10 cellular contexts compared by ENCODE assay signal in the genomic region with DNA sequence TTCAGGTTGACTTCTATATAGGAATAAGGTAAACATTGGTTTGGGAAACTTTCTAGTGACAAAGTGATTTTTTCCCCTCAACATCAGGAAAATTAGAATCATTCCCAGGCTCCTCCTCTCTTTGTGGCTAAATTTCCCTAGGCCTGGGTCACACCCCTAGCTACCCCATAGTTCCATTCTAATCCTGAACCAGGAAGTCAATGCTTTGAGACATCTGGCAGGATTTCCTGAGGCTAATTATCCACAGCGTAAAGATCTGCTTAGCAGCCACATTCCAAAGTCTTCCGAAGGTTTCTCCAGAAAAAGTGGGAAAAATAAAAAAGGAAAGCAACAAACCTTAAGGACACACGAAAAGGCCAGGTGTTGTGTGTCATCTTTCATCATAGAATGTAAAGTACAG.
DNase-seq lines count a peak whose midpoint lies in the region; ATAC-seq and TF ChIP-seq lines count a peak whose summit lies in the region.
"Had no signal": no experiment of that assay in that cellular context is flagged by ENCODE, and none has a peak within 500 bp of the region (broad histone marks: within the 10 kb centered on the region; RNA-seq: fewer than 3 reads in every experiment).

No MANE protein-coding gene starts in this region.

- no peak for ATAC-seq in HG03135 (IDR thresholded peaks at IDR 0.05; ENCODE audit: unreplicated experiment)

- peaks cover 6% of the 10 kb centered on the region for H3K36me3 Mint-ChIP-seq in mesothelial cell of epicardium

- dilution Hi-C loops in mammary epithelial cell (cut with HindIII; ENCODE audit: low sequenced_read_pairs), result no loop called here

- no peak overlapping the region for H2AFZ ChIP-seq in mammary epithelial cell (ENCODE audit: low read depth, low read length)

- no peak for TF ChIP-seq POLR2A in breast epithelium (IDR thresholded peaks at IDR 0.05)
- TF ChIP-seq POLR2A in uterus (IDR thresholded peaks at IDR 0.05), result no peak

- H3K36me3 ChIP-seq in breast epithelium, result no peaks in the 10 kb centered on the region
- H3K36me3 ChIP-seq in mammary epithelial cell (ENCODE audit: insufficient read depth, low read length), result no peaks in the 10 kb centered on the region
- H3K36me3 ChIP-seq in colonic mucosa, result no peaks in the 10 kb centered on the region
- no peaks in the 10 kb centered on the region for H3K36me3 ChIP-seq in uterus

- H3K27me3 Mint-ChIP-seq in mesothelial cell of epicardium (ENCODE audit: low read depth), result no peaks in the 10 kb centered on the region

- 76% methylated on average over 3 of the region's 3 CpGs for WGBS in mammary epithelial cell (ENCODE audit: low coverage, missing lambda C conversion rate)

- no peaks in the 10 kb centered on the region for H3K79me2 ChIP-seq in mammary epithelial cell (ENCODE audit: insufficient read depth, low read length)

- no peak overlapping the region for H3K9ac ChIP-seq in mammary epithelial cell (ENCODE audit: insufficient read depth, low read length)
- H3K9ac ChIP-seq in colonic mucosa (ENCODE audit: low read depth in 2 of 2, low read length in 2 of 2), result no peak overlapping the region

- H3K4me3 Mint-ChIP-seq in mesothelial cell of epicardium, result no peak overlapping the region

- CTCF ChIA-PET in mammary epithelial cell (lab: Charles Lee; ENCODE audit: low non-redundant PET), result interaction anchor here (0.7 kb wide), 1 partner anchor 146 kb away, joined by 3 read pairs; no protein-coding TSS in a partner anchor

- H3K9me3 ChIP-seq in breast epithelium, result no peaks in the 10 kb centered on the region
- no peaks in the 10 kb centered on the region for H3K9me3 ChIP-seq in mammary epithelial cell (replicated peaks; ENCODE audit: insufficient read depth, low read length)
- H3K9me3 ChIP-seq in colonic mucosa, result no peaks in the 10 kb centered on the region
- no peaks in the 10 kb centered on the region for H3K9me3 ChIP-seq in uterus

- H3K4me1 ChIP-seq in breast epithelium (no peaks in the 10 kb centered on the region), mammary epithelial cell (ENCODE audit: insufficient read depth, low read length) (no peaks in the 10 kb centered on the region), colonic mucosa (no peaks in the 10 kb centered on the region), uterus (no peaks in the 10 kb centered on the region)

- H3K27me3 ChIP-seq in breast epithelium, result no peaks in the 10 kb centered on the region
- H3K27me3 ChIP-seq in mammary epithelial cell (ENCODE audit: insufficient read depth, low read length), result no peaks in the 10 kb centered on the region
- no peaks in the 10 kb centered on the region for H3K27me3 ChIP-seq in colonic mucosa
- no peaks in the 10 kb centered on the region for H3K27me3 ChIP-seq in uterus

- peaks cover 8% of the 10 kb centered on the region for H3K4me1 Mint-ChIP-seq in mesothelial cell of epicardium

- DNase-seq in breast epithelium (ENCODE audit: low spot score in 2 of 2), result no peak
- DNase-seq in mammary epithelial cell, result no peak
- no peak for DNase-seq in colonic mucosa
- no peak for DNase-seq in mesothelial cell of epicardium (ENCODE audit: low spot score in 2 of 2, unreplicated experiment in 2 of 2)
- no peak for DNase-seq in uterus
- no peak for DNase-seq in activated gamma-delta T cell (lab: John Stamatoyannopoulos, UW)
- DNase-seq in kidney glomerular epithelial cell (lab: John Stamatoyannopoulos, UW), result no peak
- DNase-seq: AML-193, NCI-H1105 treated with DMSO at 0.1 percent for 48 hours had no signal

- peak overlapping the region; percentile 37 for H3K27ac Mint-ChIP-seq in mesothelial cell of epicardium

- no peak overlapping the region for H3K4me3 ChIP-seq in breast epithelium
- no peak overlapping the region for H3K4me3 ChIP-seq in mammary epithelial cell (replicated peaks in 1 of 3; ENCODE audit: insufficient read depth in 1 of 3, low read depth in 2 of 3, low read length in 3 of 3)
- no peak overlapping the region for H3K4me3 ChIP-seq in colonic mucosa
- H3K4me3 ChIP-seq in uterus, result no peak overlapping the region

- no TSS peak for BruUV-seq in mammary epithelial cell (replicated peaks; lab: Mats Ljungman, UMichigan)

- no peaks in the 10 kb centered on the region for H4K20me1 ChIP-seq in mammary epithelial cell (ENCODE audit: insufficient read depth, low read length)

- no peak overlapping the region for H3K4me2 ChIP-seq in mammary epithelial cell (ENCODE audit: insufficient read depth, low read depth, low read length)

- intact Hi-C loops in breast epithelium (cut with DNase I; ENCODE audit: low total_unique reads), result no loop called here
- intact Hi-C loops in mammary epithelial cell (cut with micrococcal nuclease), result no loop called here
- intact Hi-C loops in colonic mucosa (cut with DNase I), result no loop called here
- intact Hi-C loops in uterus (cut with DNase I; ENCODE audit: low total_unique reads), result no loop called here

- H3K9me3 Mint-ChIP-seq in mesothelial cell of epicardium, result no peaks in the 10 kb centered on the region

- peak overlapping the region; percentile 26 to 62 for H3K27ac ChIP-seq in breast epithelium
- no peak overlapping the region for H3K27ac ChIP-seq in mammary epithelial cell (ENCODE audit: insufficient read depth, low read depth, low read length)
- peak overlapping the region; percentile 19 for H3K27ac ChIP-seq in colonic mucosa
- H3K27ac ChIP-seq in uterus, result peak overlapping the region; percentile 10 to 50

- in situ Hi-C loops in mammary epithelial cell (cut with MboI; ENCODE audit: low sequenced_read_pairs in 2 of 2), result no loop called here

- TF ChIP-seq CTCF in breast epithelium (IDR thresholded peaks at IDR 0.05), result no peak
- TF ChIP-seq CTCF in mammary epithelial cell (conservative IDR thresholded peaks at IDR 0.05 in 1 of 2, IDR thresholded peaks at IDR 0.05 in 1 of 2; ENCODE audit: extremely low read depth in 1 of 2, insufficient read depth in 1 of 2, low read depth in 1 of 2, low read length in 2 of 2), result no peak
- TF ChIP-seq CTCF in colonic mucosa (IDR thresholded peaks at IDR 0.05), result no peak
- TF ChIP-seq CTCF in mesothelial cell of epicardium (IDR thresholded peaks at IDR 0.05; ENCODE audit: unreplicated experiment), result no peak
- no peak for TF ChIP-seq CTCF in uterus (IDR thresholded peaks at IDR 0.05)
